In the genomic region with DNA sequence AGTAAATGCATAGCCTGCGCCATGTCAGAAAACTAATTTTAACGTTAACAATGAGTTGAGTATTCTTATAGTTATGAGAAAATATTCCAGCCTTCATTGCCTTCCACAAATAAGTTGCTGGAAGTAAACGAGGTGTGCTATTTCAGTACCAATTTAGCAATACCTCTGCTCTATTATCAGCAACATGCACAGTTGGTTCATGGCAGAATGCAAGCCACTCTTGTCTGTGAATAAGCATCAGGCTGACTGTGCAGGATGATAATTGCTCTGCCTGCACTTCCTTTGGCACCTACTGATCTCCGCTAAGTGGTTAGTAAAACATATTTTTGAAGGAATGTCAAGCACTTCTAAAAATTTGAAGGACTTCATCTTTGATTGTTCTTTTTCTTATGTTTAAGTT, we compare ENCODE assay signal across 11 cellular contexts.
"Had no signal": no experiment of that assay in that cellular context is flagged by ENCODE, and none has a peak within 500 bp of the region (broad histone marks: within the 10 kb centered on the region; RNA-seq: fewer than 3 reads in every experiment).

No MANE protein-coding gene starts in this region.

- DNase-seq: activated CD4-positive, alpha-beta T cell treated with anti-CD3 and anti-CD28 coated beads for 4 hours; activated CD8-positive, alpha-beta memory T cell treated with anti-CD3 and anti-CD28 coated beads, Interleukin-2, amount 50 U/mL, for 4 hours; activated CD8-positive, alpha-beta T cell treated with anti-CD3 and anti-CD28 coated beads for 36 hours; aorta; foreskin melanocyte; kidney; stimulated activated CD4-positive, alpha-beta T cell treated with anti-CD3 and anti-CD28 coated beads, Interleukin-2, amount 100 ng/mL, for 24 hours; stimulated activated naive CD4-positive, alpha-beta T cell; substantia nigra; T1000; transverse colon had no signal

- ATAC-seq: activated CD8-positive, alpha-beta T cell treated with anti-CD3 and anti-CD28 coated beads for 36 hours had no signal
